8 cellular contexts compared by ENCODE assay signal in the genomic region with DNA sequence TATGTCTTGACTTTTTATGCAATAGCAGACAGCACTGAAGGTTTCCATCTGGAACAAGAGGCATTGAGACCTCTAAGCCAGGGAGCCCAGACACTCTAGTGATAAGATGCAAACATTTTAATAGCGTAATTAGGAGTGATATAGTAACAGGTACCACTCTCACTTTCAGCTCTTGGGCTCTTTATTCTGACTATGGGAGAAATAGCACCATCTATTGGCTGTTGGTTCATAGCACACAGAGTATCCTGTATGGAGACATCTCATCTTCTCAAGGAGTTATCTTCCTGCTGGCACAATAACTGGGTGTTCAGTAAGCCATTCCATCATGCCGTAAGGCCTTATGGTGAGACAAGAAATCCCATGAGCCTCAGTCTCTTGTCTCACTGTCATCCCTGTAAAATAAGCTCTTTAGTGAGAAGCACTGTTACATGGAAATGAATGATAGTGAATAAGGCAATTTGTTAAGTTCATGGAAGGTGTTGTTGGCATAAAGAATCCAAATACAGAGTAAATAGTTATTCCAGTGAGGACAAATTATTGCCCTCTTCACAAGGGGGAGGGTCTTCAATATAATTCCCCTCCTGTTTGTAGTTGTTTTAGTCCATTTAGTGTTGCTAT. TPM values are rescaled to one million over a fixed set of nuclear protein-coding genes. Genes with fewer than 3 reads are reported as not detected.
A peak's percentile ranks its signal among the peaks of the same experiment; 100 is the strongest.
DNase-seq lines count a peak whose midpoint lies in the region; TF ChIP-seq lines count a peak whose summit lies in the region.

No MANE protein-coding gene starts in this region.

- H3K36me3 ChIP-seq in osteoblast (ENCODE audit: insufficient read depth, low read length) (peaks cover 21% of the 10 kb centered on the region), suprapubic skin (peaks cover 8% of the 10 kb centered on the region)

- no peak for TF ChIP-seq EP300 in suprapubic skin (IDR thresholded peaks at IDR 0.05)

- no peaks in the 10 kb centered on the region for H3K9me3 Mint-ChIP-seq in HFFc6

- H3K27me3 Mint-ChIP-seq in HFFc6 (ENCODE audit: insufficient read depth) = no peaks in the 10 kb centered on the region

- H3K4me3 Mint-ChIP-seq in HFFc6 = no peak overlapping the region

- peaks cover 40% of the 10 kb centered on the region for H3K36me3 Mint-ChIP-seq in HFFc6 (ENCODE audit: low read depth)

- H4K20me1 ChIP-seq in osteoblast (ENCODE audit: insufficient read depth, low read length) = no peaks in the 10 kb centered on the region

- 98% methylated on average over 2 of the region's 2 CpGs for WGBS in suprapubic skin

- H3K4me3 ChIP-seq in osteoblast (ENCODE audit: insufficient read depth, low read length) (no peak overlapping the region), suprapubic skin (no peak overlapping the region)

- H3K27ac ChIP-seq in osteoblast (ENCODE audit: low read depth, low read length) (no peak overlapping the region), suprapubic skin (no peak overlapping the region)

- TF ChIP-seq POLR2A in suprapubic skin (IDR thresholded peaks at IDR 0.05) = no peak

- no peaks in the 10 kb centered on the region for H3K27me3 ChIP-seq in osteoblast (ENCODE audit: insufficient read depth, low read length)
- H3K27me3 ChIP-seq in suprapubic skin = no peaks in the 10 kb centered on the region

- no peak overlapping the region for H3K4me2 ChIP-seq in osteoblast (ENCODE audit: insufficient read depth, low read length)

- no peak overlapping the region for H3K27ac Mint-ChIP-seq in HFFc6

- peak; percentile 42 for DNase-seq in NCI-H2227 (lab: John Stamatoyannopoulos, UW; ENCODE audit: unreplicated experiment)
- no peak for DNase-seq in NCI-H2227 treated with DMSO at 0.1 percent for 48 hours (lab: John Stamatoyannopoulos, UW)
- DNase-seq in HFFc6 = peak; percentile 40
- DNase-seq in NCI-H2196 treated with DMSO at 0.1 percent for 48 hours (lab: John Stamatoyannopoulos, UW; ENCODE audit: unreplicated experiment) = peak; percentile 6
- DNase-seq in dermis blood vessel endothelial cell = peak; percentile 65
- no peak for DNase-seq in osteoblast (ENCODE audit: insufficient read length, low spot score, missing footprints)
- no peak for DNase-seq in GM19240 (ENCODE audit: insufficient read length, low spot score)
- no peak for DNase-seq in suprapubic skin (ENCODE audit: low spot score in 2 of 2)

- peaks cover 90% of the 10 kb centered on the region for H3K4me1 Mint-ChIP-seq in HFFc6 (ENCODE audit: low read depth)

- H3K4me1 ChIP-seq in osteoblast (ENCODE audit: insufficient read depth, low read length) (peaks cover 18% of the 10 kb centered on the region), suprapubic skin (peaks cover 6% of the 10 kb centered on the region)

- no peaks in the 10 kb centered on the region for H3K9me3 ChIP-seq in osteoblast (ENCODE audit: low read depth, low read length)
- no peaks in the 10 kb centered on the region for H3K9me3 ChIP-seq in suprapubic skin

- H2AFZ ChIP-seq in osteoblast (ENCODE audit: low read length) = no peak overlapping the region

- peak; percentile 79 for TF ChIP-seq CTCF in HFFc6 (IDR thresholded peaks at IDR 0.05)
- TF ChIP-seq CTCF in osteoblast (IDR thresholded peaks at IDR 0.05; ENCODE audit: extremely low read depth, low read depth, low read length) = peak; percentile 66
- TF ChIP-seq CTCF in suprapubic skin (IDR thresholded peaks at IDR 0.05) = peak in 1 of 2 donors; percentile 29

- H3K79me2 ChIP-seq in osteoblast (ENCODE audit: insufficient read depth, low read length) = peaks cover 29% of the 10 kb centered on the region

RNA-seq across cellular contexts. Expression of a gene that starts 48.3 kb away (rescaled TPM):
- 1 to 10 TPM; 5.2 to 7.1 (median 6.1) TPM for total RNA-seq in HFFc6 (2021; fragmentation: NEBNext Ultra II Directional; extraction: Animal tissue kit (Norgen Biotek cat#: 25700))
- total RNA-seq in dermis blood vessel endothelial cell = 6.5 and 7.0 TPM in 2 replicates
- 8.0 and 12.1 TPM in 2 replicates for total RNA-seq in osteoblast
- total RNA-seq in suprapubic skin = 10 to 100 TPM in 3 of 4 donors, 1 to 10 TPM in 1; 9.7 to 27.4 (median 14.5) TPM

Comparison
In these comparisons a context has a peak if more than half of its experiments do, and no peak if none do; other contexts are left out.
1. DNase-seq: peak in NCI-H2227 (single experiment), HFFc6 (single experiment), NCI-H2196 treated with DMSO at 0.1 percent for 48 hours (single experiment) and dermis blood vessel endothelial cell (single experiment); none in NCI-H2227 treated with DMSO at 0.1 percent for 48 hours (single experiment), osteoblast (single experiment), GM19240 (single experiment) and suprapubic skin (0 of 2).